Comparison of ENCODE assay signal across 8 cellular contexts in genomic region chr11:2343502-2343901, GRCh38. TPM values are rescaled to one million over a fixed set of nuclear protein-coding genes. Genes with fewer than 3 reads are reported as not detected.
"Had no signal": no experiment of that assay in that cellular context is flagged by ENCODE, and none has a peak within 500 bp of the region (broad histone marks: within the 10 kb centered on the region; RNA-seq: fewer than 3 reads in every experiment).

No MANE protein-coding gene starts in this region.

- H3K4me3 ChIP-seq: GM23248, HAP-1 had no signal

- H3K9me3 ChIP-seq: HAP-1 had no signal

- H3K4me1 ChIP-seq: HAP-1 had no signal

- DNase-seq: GOT3, H7, HFFc6, KBM-7 had no signal

- ATAC-seq: HCT116 had no signal

- H3K36me3 ChIP-seq: HAP-1 had no signal

- H3K27ac ChIP-seq: GM23248 had no signal

RNA-seq across cellular contexts. Expression of gene TSPAN32, which starts 41.7 kb away (rescaled TPM):
- total RNA-seq: GM23248, H7, HFFc6, IMR-90 had no signal

RNA-seq across cellular contexts. Expression of gene C11orf21, which starts 41.8 kb away (rescaled TPM):
- total RNA-seq: GM23248, H7, HFFc6, IMR-90 had no signal
